ENCODE assay signal across 1 cellular context in genomic region chr4:119212964-119213606, GRCh38.
TF ChIP-seq lines count a peak whose summit lies in the region.

No MANE protein-coding gene starts in this region.

TF ChIP-seq in HepG2, 621 proteins besides CTCF, POLR2A, EP300 and RAD21 (continued from another document and continues in another):
- peak; percentile 59; the same call in 1 of the 2 replicates for TF ChIP-seq RFXAP (CRISPR knock-in tag; IDR thresholded peaks at IDR 0.05; ENCODE audit: borderline replicate concordance)
- peak; percentile 62; the same call in 1 of the 2 replicates for TF ChIP-seq ZNF691 (CRISPR knock-in tag; IDR thresholded peaks at IDR 0.05; ENCODE audit: borderline replicate concordance, low read depth)
- TF ChIP-seq ZNF674 (CRISPR knock-in tag; IDR thresholded peaks at IDR 0.05; ENCODE audit: low read depth): no peak
- peak; percentile 74; the same call in 1 of the 2 replicates for TF ChIP-seq ZNF430 (CRISPR knock-in tag; IDR thresholded peaks at IDR 0.05)
- peak; percentile 62; the same call in 1 of the 2 replicates for TF ChIP-seq ZNF317 (CRISPR knock-in tag; IDR thresholded peaks at IDR 0.05)
- no peak for TF ChIP-seq ZNF703 (CRISPR knock-in tag; IDR thresholded peaks at IDR 0.05; ENCODE audit: borderline replicate concordance)
- TF ChIP-seq ZNF230 (CRISPR knock-in tag; IDR thresholded peaks at IDR 0.05): no peak
- TF ChIP-seq BCL3 (CRISPR knock-in tag; IDR thresholded peaks at IDR 0.05): peak; percentile 83; the same call in 1 of the 2 replicates
- no peak for TF ChIP-seq PHF5A (CRISPR knock-in tag; IDR thresholded peaks at IDR 0.05; ENCODE audit: low read depth, unreplicated experiment)
- TF ChIP-seq SMAD3 (CRISPR knock-in tag; IDR thresholded peaks at IDR 0.05): no peak
- TF ChIP-seq SIX4 (CRISPR knock-in tag; IDR thresholded peaks at IDR 0.05): no peak
- TF ChIP-seq MXD1 (CRISPR knock-in tag; IDR thresholded peaks at IDR 0.05): peak; percentile 10
- peak; percentile 20 for TF ChIP-seq HNRNPLL (IDR thresholded peaks at IDR 0.05; ENCODE audit: low read depth, low read length, poor library complexity, severe bottlenecking)
- TF ChIP-seq ONECUT2 (CRISPR knock-in tag; IDR thresholded peaks at IDR 0.05): no peak
- TF ChIP-seq NCOA2 (CRISPR knock-in tag; IDR thresholded peaks at IDR 0.05): 0 out of 2 replicates have a peak, but pooled peaks have one; percentile 30
- TF ChIP-seq ZBTB40 (IDR thresholded peaks at IDR 0.05): no peak
- TF ChIP-seq ZBTB40 (CRISPR knock-in tag; IDR thresholded peaks at IDR 0.05): peak; percentile 15; the same call in 1 of the 2 replicates
- 0 out of 2 replicates have a peak, but pooled peaks have one; percentile 3 for TF ChIP-seq ARNT2 (CRISPR knock-in tag; IDR thresholded peaks at IDR 0.05; ENCODE audit: low read depth)
- peak; percentile 96 for TF ChIP-seq ZNF12 (CRISPR knock-in tag; IDR thresholded peaks at IDR 0.05)
- no peak for TF ChIP-seq ZNF124 (CRISPR knock-in tag; IDR thresholded peaks at IDR 0.05)
- TF ChIP-seq ZFP1 (CRISPR knock-in tag; IDR thresholded peaks at IDR 0.05): peak; percentile 78; the same call in 1 of the 2 replicates
- no peak for TF ChIP-seq RBM22 (optimal IDR thresholded peaks at IDR 0.05; ENCODE audit: low read length)
- TF ChIP-seq GZF1 (CRISPR knock-in tag; IDR thresholded peaks at IDR 0.05): peak; percentile 26; the same call in 1 of the 2 replicates
- no peak; the same call in none of the 2 replicates for TF ChIP-seq KDM5B (CRISPR knock-in tag; IDR thresholded peaks at IDR 0.05; ENCODE audit: borderline replicate concordance)
- no peak for TF ChIP-seq ARID3A (IDR thresholded peaks at IDR 0.05; ENCODE audit: low read depth, low read length)
- TF ChIP-seq KDM2A (CRISPR knock-in tag; IDR thresholded peaks at IDR 0.05; ENCODE audit: borderline replicate concordance, low read depth): peak; percentile 79; the same call in 1 of the 2 replicates
- no peak for TF ChIP-seq DBP (CRISPR knock-in tag; IDR thresholded peaks at IDR 0.05; ENCODE audit: not compliant biosample characterization)
- TF ChIP-seq NFE2L1 (CRISPR knock-in tag; IDR thresholded peaks at IDR 0.05; ENCODE audit: borderline replicate concordance): no peak
- TF ChIP-seq MYC (CRISPR knock-in tag; IDR thresholded peaks at IDR 0.05; ENCODE audit: borderline replicate concordance): peak; percentile 64; the same call in 1 of the 2 replicates
- 0 out of 2 replicates have a peak, but pooled peaks have one; percentile 5 for TF ChIP-seq ZBTB34 (CRISPR knock-in tag; IDR thresholded peaks at IDR 0.05)
- 0 out of 2 replicates have a peak, but pooled peaks have one; percentile 30 for TF ChIP-seq SP5 (CRISPR knock-in tag; IDR thresholded peaks at IDR 0.05; ENCODE audit: borderline replicate concordance, low read depth)
- TF ChIP-seq RXRB (CRISPR knock-in tag; IDR thresholded peaks at IDR 0.05; ENCODE audit: borderline replicate concordance): no peak; the same call in 1 of the 2 replicates
- no peak for TF ChIP-seq ZFP36L2 (CRISPR knock-in tag; IDR thresholded peaks at IDR 0.05)
- TF ChIP-seq HINFP (CRISPR knock-in tag; IDR thresholded peaks at IDR 0.05; ENCODE audit: low read depth): no peak
- TF ChIP-seq ZNF335 (CRISPR knock-in tag; IDR thresholded peaks at IDR 0.05): no peak
- peak; percentile 71 for TF ChIP-seq KMT2B (CRISPR knock-in tag; IDR thresholded peaks at IDR 0.05)
- TF ChIP-seq TAF1 (CRISPR knock-in tag; IDR thresholded peaks at IDR 0.05): peak; percentile 67
- TF ChIP-seq BORCS8-MEF2B (CRISPR knock-in tag; IDR thresholded peaks at IDR 0.05): 0 out of 2 replicates have a peak, but pooled peaks have one; percentile 66
- TF ChIP-seq THAP7 (CRISPR knock-in tag; IDR thresholded peaks at IDR 0.05): 0 out of 2 replicates have a peak, but pooled peaks have one; percentile 25
- TF ChIP-seq DMAP1 (CRISPR knock-in tag; IDR thresholded peaks at IDR 0.05): 0 out of 2 replicates have a peak, but pooled peaks have one; percentile 10
- TF ChIP-seq NR3C1 (CRISPR knock-in tag; IDR thresholded peaks at IDR 0.05): no peak
- TF ChIP-seq KDM5A (IDR thresholded peaks at IDR 0.05; ENCODE audit: borderline replicate concordance, low read length): peak; percentile 56; the same call in 1 of the 2 replicates
- TF ChIP-seq ZNF431 (CRISPR knock-in tag; IDR thresholded peaks at IDR 0.05; ENCODE audit: borderline replicate concordance, low read depth): peak; percentile 84; the same call in 1 of the 2 replicates
- TF ChIP-seq PHF20 (CRISPR knock-in tag; IDR thresholded peaks at IDR 0.05): 0 out of 2 replicates have a peak, but pooled peaks have one; percentile 17
- no peak for TF ChIP-seq SRY (CRISPR knock-in tag; IDR thresholded peaks at IDR 0.05)
